ENCODE assay signal across 22 cellular contexts in genomic region chr13:106597190-106597589, GRCh38. TPM values are rescaled to one million over a fixed set of nuclear protein-coding genes. Genes with fewer than 3 reads are reported as not detected.
DNase-seq lines count a peak whose midpoint lies in the region; ATAC-seq, FAIRE-seq and TF ChIP-seq lines count a peak whose summit lies in the region.
"Had no signal": no experiment of that assay in that cellular context is flagged by ENCODE, and none has a peak within 500 bp of the region (broad histone marks: within the 10 kb centered on the region; RNA-seq: fewer than 3 reads in every experiment).

No MANE protein-coding gene starts in this region.

- no peak for TF ChIP-seq CTCF in fibroblast of mammary gland (conservative IDR thresholded peaks at IDR 0.05; ENCODE audit: control insufficient read depth, insufficient read depth, low read depth, low read length)
- TF ChIP-seq CTCF in kidney (IDR thresholded peaks at IDR 0.05; ENCODE audit: borderline replicate concordance, extremely low read depth, insufficient read depth) = no peak
- TF ChIP-seq CTCF in hepatocyte (IDR thresholded peaks at IDR 0.05; ENCODE audit: poor library complexity) = no peak

- intact Hi-C loops in kidney (cut with DNase I) = no loop called here

- 92% methylated on average over 5 of the region's 5 CpGs for WGBS in hepatocyte (ENCODE audit: low lambda C conversion rate, missing lambda C conversion rate)

- H3K36me3 ChIP-seq in kidney (ENCODE audit: control insufficient read depth in 1 of 2, insufficient read depth in 2 of 2, low read length in 2 of 2) (no peaks in the 10 kb centered on the region), subcutaneous abdominal adipose tissue (ENCODE audit: control insufficient read depth in 5 of 5, insufficient read depth in 5 of 5, low read length in 5 of 5) (no peaks in the 10 kb centered on the region), hepatocyte (replicated peaks; ENCODE audit: insufficient read depth, low read depth) (no peaks in the 10 kb centered on the region)
- H3K36me3 ChIP-seq: cardiac muscle cell, neutrophil, right lobe of liver, transverse colon had no signal

- peaks cover 14% of the 10 kb centered on the region for H3K27me3 Mint-ChIP-seq in activated T-cell treated with anti-CD3 and anti-CD28 coated beads, Interleukin-2, amount 50 U/mL, for 4 hours (ENCODE audit: low read depth)

- no peak overlapping the region for H2AFZ ChIP-seq in hepatocyte

- H3K9me2 ChIP-seq in hepatocyte (replicated peaks; ENCODE audit: insufficient read depth) = no peaks in the 10 kb centered on the region

- no peaks in the 10 kb centered on the region for H3K79me2 ChIP-seq in hepatocyte

- peaks cover 10% of the 10 kb centered on the region for H3K4me1 Mint-ChIP-seq in activated T-cell treated with anti-CD3 and anti-CD28 coated beads, Interleukin-2, amount 50 U/mL, for 4 hours (ENCODE audit: low read depth)

- H3K4me3 Mint-ChIP-seq in activated T-cell treated with anti-CD3 and anti-CD28 coated beads, Interleukin-2, amount 50 U/mL, for 4 hours = no peak overlapping the region
- H3K4me3 Mint-ChIP-seq: CD8-positive, alpha-beta T cell had no signal

- no peak overlapping the region for H3K4me2 ChIP-seq in hepatocyte

- DNase-seq in LHCN-M2 (ENCODE audit: low read depth) = peak; percentile 26
- peak; percentile 42 for DNase-seq in fibroblast of mammary gland (ENCODE audit: low read depth)
- DNase-seq in kidney = peak; percentile 43
- DNase-seq in hepatocyte (ENCODE audit: low spot score) = no peak
- DNase-seq in NOMO-1 (lab: John Stamatoyannopoulos, UW; ENCODE audit: unreplicated experiment in 2 of 2) = no peak
- no peak for DNase-seq in activated T-cell treated with anti-CD3 and anti-CD28 coated beads, Interleukin-2, amount 50 U/mL, for 4 hours
- DNase-seq: activated CD8-positive, alpha-beta memory T cell treated with anti-CD3 and anti-CD28 coated beads, Interleukin-2, amount 50 U/mL, for 48 hours; activated effector memory CD4-positive, alpha-beta T cell treated with Interleukin-2 at 50 U/mL for 16 hours; CD8-positive, alpha-beta T cell; MM.1S; mucosa of descending colon; NCI-H2171 treated with DMSO at 0.1 percent for 48 hours; NCI-H774; right lobe of liver; SIG-M5; T-helper 2 cell; transverse colon had no signal

- no peaks in the 10 kb centered on the region for H3K9me3 Mint-ChIP-seq in activated T-cell treated with anti-CD3 and anti-CD28 coated beads, Interleukin-2, amount 50 U/mL, for 4 hours
- H3K9me3 Mint-ChIP-seq: CD8-positive, alpha-beta T cell had no signal

- no peaks in the 10 kb centered on the region for H3K27me3 ChIP-seq in subcutaneous abdominal adipose tissue (ENCODE audit: control insufficient read depth in 5 of 5, insufficient read depth in 4 of 5, low read length in 5 of 5)
- H3K27me3 ChIP-seq in hepatocyte = no peaks in the 10 kb centered on the region
- H3K27me3 ChIP-seq: cardiac muscle cell, neutrophil, right lobe of liver, transverse colon had no signal

- H3K9me3 ChIP-seq in kidney (ENCODE audit: control insufficient read depth in 1 of 2, low read length in 2 of 2) = no peaks in the 10 kb centered on the region
- H3K9me3 ChIP-seq in subcutaneous abdominal adipose tissue (ENCODE audit: control insufficient read depth in 5 of 5, low read length in 5 of 5) = no peaks in the 10 kb centered on the region
- H3K9me3 ChIP-seq in hepatocyte (ENCODE audit: low read depth) = no peaks in the 10 kb centered on the region
- H3K9me3 ChIP-seq: mucosa of descending colon, neutrophil, right lobe of liver, transverse colon had no signal

- no peaks in the 10 kb centered on the region for H3K36me3 Mint-ChIP-seq in activated T-cell treated with anti-CD3 and anti-CD28 coated beads, Interleukin-2, amount 50 U/mL, for 4 hours (ENCODE audit: insufficient read depth)
- H3K36me3 Mint-ChIP-seq: CD8-positive, alpha-beta T cell had no signal

- H3K27ac ChIP-seq in kidney (ENCODE audit: low read depth in 2 of 2, low read length in 2 of 2) (no peak overlapping the region), subcutaneous abdominal adipose tissue (ENCODE audit: low read depth, low read length) (peak overlapping the region; percentile 63), hepatocyte (no peak overlapping the region)
- H3K27ac ChIP-seq: cardiac muscle cell, epithelial cell of prostate, neutrophil, right lobe of liver, transverse colon had no signal

- no peak overlapping the region for H3K4me3 ChIP-seq in fibroblast of mammary gland (ENCODE audit: control insufficient read depth, low read depth, low read length)
- H3K4me3 ChIP-seq in kidney (ENCODE audit: low read length in 2 of 2) = no peak overlapping the region
- H3K4me3 ChIP-seq in subcutaneous abdominal adipose tissue (ENCODE audit: low read depth in 1 of 5, low read length in 5 of 5) = no peak overlapping the region
- no peak overlapping the region for H3K4me3 ChIP-seq in hepatocyte
- H3K4me3 ChIP-seq: cardiac muscle cell, mucosa of descending colon, right lobe of liver, transverse colon had no signal

- ATAC-seq in HG02798 (IDR thresholded peaks at IDR 0.05; ENCODE audit: poor library complexity, unreplicated experiment) = no peak
- no peak for ATAC-seq in activated T-cell treated with anti-CD3 and anti-CD28 coated beads, Interleukin-2, amount 50 U/mL, for 4 hours
- ATAC-seq: CD8-positive, alpha-beta T cell; mucosa of descending colon; right lobe of liver had no signal

- no peak for FAIRE-seq in kidney (lab: Jason Lieb, UNC)

- H3K4me1 ChIP-seq in kidney (ENCODE audit: control insufficient read depth in 1 of 2, insufficient read depth in 1 of 2, low read depth in 1 of 2, low read length in 2 of 2) (no peaks in the 10 kb centered on the region), subcutaneous abdominal adipose tissue (ENCODE audit: control insufficient read depth in 5 of 5, insufficient read depth in 5 of 5, low read length in 5 of 5) (peaks cover 6 to 36% (median 30%) of the 10 kb centered on the region in 5 donors), hepatocyte (ENCODE audit: insufficient read depth) (no peaks in the 10 kb centered on the region)
- H3K4me1 ChIP-seq: right lobe of liver had no signal

- no peaks in the 10 kb centered on the region for H4K20me1 ChIP-seq in hepatocyte (ENCODE audit: insufficient read depth, poor library complexity, severe bottlenecking)

- H3K9ac ChIP-seq in kidney (ENCODE audit: low read length in 2 of 2) (no peak overlapping the region), subcutaneous abdominal adipose tissue (ENCODE audit: low read length in 5 of 5) (no peak overlapping the region)

RNA-seq across cellular contexts. Expression of gene ARGLU1, which starts 29.3 kb away (rescaled TPM):
- total RNA-seq in LHCN-M2 (2014; rRNA removed) = 59.8 and 64.0 TPM in 2 replicates
- 34.8 TPM for polyA plus RNA-seq in LHCN-M2 (2012)
- 86.7 TPM for total RNA-seq in kidney
- 39.0 TPM for polyA plus RNA-seq in kidney (ENCODE audit: insufficient read depth, low read depth, low replicate concordance)
- 104 and 126 TPM in 2 replicates for total RNA-seq in hepatocyte
- polyA plus RNA-seq in hepatocyte = 121 and 168 TPM in 2 replicates
- 10 to 100 TPM; 71.9 to 78.9 (median 73.2) TPM for total RNA-seq in activated T-cell treated with anti-CD3 and anti-CD28 coated beads, Interleukin-2, amount 50 U/mL, for 4 hours

Comparison
In these comparisons a context has a peak if more than half of its experiments do, and no peak if none do; other contexts are left out.
1. DNase-seq: peak in LHCN-M2 (single experiment), fibroblast of mammary gland (single experiment) and kidney (single experiment); none in hepatocyte (single experiment), NOMO-1 (0 of 2) and activated T-cell treated with anti-CD3 and anti-CD28 coated beads, Interleukin-2, amount 50 U/mL, for 4 hours (single experiment).